22 cellular contexts compared by ENCODE assay signal in the genomic region with DNA sequence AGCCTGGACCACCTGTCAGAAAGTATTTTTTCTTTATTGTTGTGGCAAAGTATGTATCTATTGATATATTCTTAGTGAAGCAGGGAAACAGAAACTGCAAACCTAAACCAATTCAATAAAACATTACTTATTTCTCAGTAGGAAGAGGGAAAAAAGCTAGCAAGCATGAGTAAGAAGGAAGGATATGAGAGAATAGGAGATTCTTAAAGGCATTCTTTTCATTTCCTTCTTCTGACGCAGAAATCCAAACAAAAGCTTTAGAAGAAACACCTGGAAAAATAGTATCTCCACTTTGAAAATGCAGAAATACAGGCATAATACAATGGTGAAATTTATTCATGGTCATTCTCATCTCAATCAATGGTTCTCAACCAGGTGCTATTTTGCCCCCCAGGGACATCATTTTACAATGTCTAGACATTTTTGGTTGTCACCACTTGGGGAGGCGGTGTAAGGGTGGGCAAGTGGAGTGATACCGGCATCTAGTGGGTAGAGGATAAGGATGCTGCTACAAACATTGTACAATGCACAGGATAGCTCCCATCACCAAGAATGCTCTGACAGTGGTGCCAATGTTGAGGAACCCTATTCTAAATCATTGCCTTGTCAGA. TPM values are rescaled to one million over a fixed set of nuclear protein-coding genes. Genes with fewer than 3 reads are reported as not detected.
A peak's percentile ranks its signal among the peaks of the same experiment; 100 is the strongest.
DNase-seq lines count a peak whose midpoint lies in the region; ATAC-seq, FAIRE-seq and TF ChIP-seq lines count a peak whose summit lies in the region.
"Had no signal": no experiment of that assay in that cellular context is flagged by ENCODE, and none has a peak within 500 bp of the region (broad histone marks: within the 10 kb centered on the region; RNA-seq: fewer than 3 reads in every experiment).

No MANE protein-coding gene starts in this region.

- no peak overlapping the region for H2AFZ ChIP-seq in MM.1S (ENCODE audit: low read length)
- no peak overlapping the region for H2AFZ ChIP-seq in hepatocyte

- peak overlapping the region; percentile 35 for H3K27ac ChIP-seq in SJSA1
- H3K27ac ChIP-seq in MM.1S (ENCODE audit: low read length) = no peak overlapping the region
- no peak overlapping the region for H3K27ac ChIP-seq in hepatocyte

- no peaks in the 10 kb centered on the region for H3F3A ChIP-seq in MM.1S (ENCODE audit: insufficient read depth, low read length)

- H3K4me2 ChIP-seq in MM.1S (ENCODE audit: low read depth, low read length) (no peak overlapping the region), hepatocyte (no peak overlapping the region)

- no peak for ATAC-seq in HG03135 (IDR thresholded peaks at IDR 0.05; ENCODE audit: unreplicated experiment)
- ATAC-seq: activated T-cell treated with anti-CD3 and anti-CD28 coated beads, Interleukin-2, amount 50 U/mL, for 4 hours; stimulated activated naive CD8-positive, alpha-beta T cell treated with anti-CD3 and anti-CD28 coated beads, Interleukin-15, amount 100 ng/mL, for 72 hours had no signal

- WGBS in hepatocyte (ENCODE audit: low lambda C conversion rate, missing lambda C conversion rate) = 92% methylated on average over 3 of the region's 3 CpGs

- peak; percentile 7 for TF ChIP-seq CTCF in AG09309 (IDR thresholded peaks at IDR 0.05; ENCODE audit: control insufficient read depth, insufficient read depth, low read depth, low read length, missing control alignments)
- TF ChIP-seq CTCF in MM.1S (IDR thresholded peaks at IDR 0.05; ENCODE audit: low read length) = no peak
- TF ChIP-seq CTCF in hepatocyte (IDR thresholded peaks at IDR 0.05; ENCODE audit: poor library complexity) = no peak

- H3K4me1 ChIP-seq in SJSA1 (replicated peaks) (peaks cover 16% of the 10 kb centered on the region), MM.1S (ENCODE audit: low read length) (no peaks in the 10 kb centered on the region), hepatocyte (ENCODE audit: insufficient read depth) (peaks cover 9% of the 10 kb centered on the region)
- H3K4me1 ChIP-seq: BE2C had no signal

- H4K20me1 ChIP-seq in MM.1S (ENCODE audit: insufficient read depth, low read length) (no peaks in the 10 kb centered on the region), hepatocyte (ENCODE audit: insufficient read depth, poor library complexity, severe bottlenecking) (no peaks in the 10 kb centered on the region)

- no peaks in the 10 kb centered on the region for H3K27me3 ChIP-seq in SJSA1 (replicated peaks)
- H3K27me3 ChIP-seq in MM.1S (replicated peaks; ENCODE audit: insufficient read depth, low read length) = no peaks in the 10 kb centered on the region
- no peaks in the 10 kb centered on the region for H3K27me3 ChIP-seq in hepatocyte
- H3K27me3 ChIP-seq: BE2C had no signal

- H3K9me3 ChIP-seq in SJSA1 (replicated peaks) = no peaks in the 10 kb centered on the region
- no peaks in the 10 kb centered on the region for H3K9me3 ChIP-seq in MM.1S (replicated peaks; ENCODE audit: insufficient read depth, low read length)
- no peaks in the 10 kb centered on the region for H3K9me3 ChIP-seq in hepatocyte (ENCODE audit: low read depth)
- H3K9me3 ChIP-seq: BE2C had no signal

- FAIRE-seq in GM12891 (lab: Jason Lieb, UNC) = peak; percentile 54

- no peak for DNase-seq in AG09309 (ENCODE audit: low read depth)
- DNase-seq in GM12891 (ENCODE audit: insufficient read length, low spot score) = no peak
- DNase-seq in SJSA1 (ENCODE audit: low read depth in 1 of 2, low spot score in 2 of 2) = peak in 1 of 2 experiments; percentile 20
- DNase-seq in glomerular endothelial cell (ENCODE audit: extremely low read depth, low read depth, low spot score) = peak; percentile 20
- DNase-seq in NCI-H1694 (lab: John Stamatoyannopoulos, UW) = no peak
- no peak for DNase-seq in MM.1S
- no peak for DNase-seq in hepatocyte (ENCODE audit: low spot score)
- DNase-seq: activated CD4-positive, alpha-beta T cell treated with anti-CD3 and anti-CD28 coated beads for 4 hours; activated naive CD8-positive, alpha-beta T cell treated with anti-CD3 and anti-CD28 coated beads, Interleukin-2, amount 10 ng/mL, durations not matched to agents 7 days and 5 days; activated T-cell treated with anti-CD3 and anti-CD28 coated beads, Interleukin-2, amount 50 U/mL, for 4 hours; BE2C; DMS 273 treated with DMSO at 0.1 percent for 48 hours; endodermal cell; foreskin melanocyte; MV-4-11; retina; stimulated activated CD4-positive, alpha-beta T cell treated with anti-CD3 and anti-CD28 coated beads, Interleukin-15, amount 100 ng/mL, for 24 hours; stimulated activated naive CD8-positive, alpha-beta T cell treated with anti-CD3 and anti-CD28 coated beads, Interleukin-15, amount 100 ng/mL, for 72 hours had no signal

- no peaks in the 10 kb centered on the region for H3K79me2 ChIP-seq in MM.1S (ENCODE audit: low read length)
- no peaks in the 10 kb centered on the region for H3K79me2 ChIP-seq in hepatocyte

- no peaks in the 10 kb centered on the region for H3K36me3 ChIP-seq in SJSA1
- no peaks in the 10 kb centered on the region for H3K36me3 ChIP-seq in MM.1S (replicated peaks; ENCODE audit: insufficient read depth, low read length)
- H3K36me3 ChIP-seq in hepatocyte (replicated peaks; ENCODE audit: insufficient read depth, low read depth) = no peaks in the 10 kb centered on the region
- H3K36me3 ChIP-seq: BE2C had no signal

- TF ChIP-seq POLR2A in GM12891 (IDR thresholded peaks at IDR 0.05; ENCODE audit: low read depth, low read length) = no peak

- H3K9ac ChIP-seq in MM.1S (ENCODE audit: low read length) = no peak overlapping the region

- H3K4me3 ChIP-seq in AG09309 (ENCODE audit: control insufficient read depth, low read depth, low read length) = no peak overlapping the region
- no peak overlapping the region for H3K4me3 ChIP-seq in SJSA1
- H3K4me3 ChIP-seq in MM.1S (ENCODE audit: low read length) = no peak overlapping the region
- H3K4me3 ChIP-seq in hepatocyte = no peak overlapping the region

- H3K9me2 ChIP-seq in MM.1S (replicated peaks; ENCODE audit: insufficient read depth, low read length) = no peaks in the 10 kb centered on the region
- no peaks in the 10 kb centered on the region for H3K9me2 ChIP-seq in hepatocyte (replicated peaks; ENCODE audit: insufficient read depth)

TF ChIP-seq in GM12891, 5 proteins besides CTCF, POLR2A, EP300 and RAD21:
- no peak for TF ChIP-seq SPI1 (IDR thresholded peaks at IDR 0.05; ENCODE audit: low read depth, low read length)
- TF ChIP-seq TAF1 (IDR thresholded peaks at IDR 0.05; ENCODE audit: low read depth, low read length) = no peak
- no peak for TF ChIP-seq POU2F2 (IDR thresholded peaks at IDR 0.05; ENCODE audit: low read depth, low read length)
- no peak for TF ChIP-seq PAX5 (IDR thresholded peaks at IDR 0.05; ENCODE audit: insufficient read depth, low read length, severe bottlenecking)
- TF ChIP-seq POLR2AphosphoS5 (IDR thresholded peaks at IDR 0.05; ENCODE audit: low read depth, low read length) = no peak

RNA-seq across cellular contexts. Expression of a gene that starts 21.7 kb away (rescaled TPM):
- 0.08 TPM for polyA plus RNA-seq in GM12891 (2012; ENCODE audit: low read depth, missing spikeins)
- total RNA-seq in SJSA1 (2014; rRNA removed; shearing (Covaris generic)) = not detected in 2 replicates
- total RNA-seq in glomerular endothelial cell (not detected in 2 replicates), hepatocyte (not detected in 2 replicates)
- not detected in 2 replicates for polyA plus RNA-seq in hepatocyte
- total RNA-seq: activated naive CD8-positive, alpha-beta T cell treated with anti-CD3 and anti-CD28 coated beads, Interleukin-2, amount 10 ng/mL, durations not matched to agents 7 days and 5 days; activated T-cell treated with anti-CD3 and anti-CD28 coated beads, Interleukin-2, amount 50 U/mL, for 4 hours; endodermal cell; mesenteric fat pad; SK-MEL-5 had no signal
- polyA plus RNA-seq: neural cell had no signal
